Comparison of ENCODE assay signal across 9 cellular contexts in the genomic region with DNA sequence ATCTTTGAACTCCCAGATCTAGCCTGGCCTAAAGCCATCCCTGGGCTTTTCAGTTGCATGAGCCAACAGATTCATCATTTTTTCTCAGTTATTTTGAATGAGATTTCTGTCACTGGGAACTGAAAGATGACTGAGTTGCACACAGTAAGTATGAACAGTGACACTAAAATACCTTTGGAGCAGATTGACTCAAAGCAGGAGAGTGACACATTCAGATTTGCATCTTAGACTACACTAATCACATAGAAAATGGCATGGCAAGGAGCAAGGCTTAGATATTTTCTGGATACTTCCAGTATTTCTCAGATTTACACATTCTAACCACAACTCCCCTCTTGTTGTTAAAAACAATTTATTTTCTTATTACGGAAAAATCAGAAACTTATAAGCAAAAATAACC. TPM values are rescaled to one million over a fixed set of nuclear protein-coding genes. Genes with fewer than 3 reads are reported as not detected.
DNase-seq lines count a peak whose midpoint lies in the region; ATAC-seq and TF ChIP-seq lines count a peak whose summit lies in the region.
"Had no signal": no experiment of that assay in that cellular context is flagged by ENCODE, and none has a peak within 500 bp of the region (broad histone marks: within the 10 kb centered on the region; RNA-seq: fewer than 3 reads in every experiment).

No MANE protein-coding gene starts in this region.

- H3K27me3 Mint-ChIP-seq in activated B cell treated with CpG ODN at 0.5 μM for 24 hours: no peaks in the 10 kb centered on the region
- H3K27me3 Mint-ChIP-seq: IgD-negative memory B cell had no signal

- CTCF ChIA-PET in activated B cell treated with CpG ODN at 0.5 μM for 24 hours (lab: Charles Lee): interaction anchor here (1.5 kb wide), 1 partner anchor 67 kb away, joined by 4 read pairs; no protein-coding TSS in a partner anchor

- POLR2A ChIA-PET in activated B cell treated with CpG ODN at 0.5 μM for 24 hours (lab: Charles Lee): interaction anchor here (1.6 kb wide), 1 partner anchor 32 kb away, joined by 8 read pairs; a partner anchor contains a TSS

- intact Hi-C loops in activated B cell treated with CpG ODN at 0.5 μM for 24 hours (cut with micrococcal nuclease): loop anchor here (2.0 kb wide), 1 partner anchor 15 kb away; no protein-coding TSS in a partner anchor
- intact Hi-C loops in left cardiac atrium (cut with DNase I): no loop called here

- H3K27ac Mint-ChIP-seq in activated B cell treated with CpG ODN at 0.5 μM for 24 hours: peak overlapping the region; percentile 70
- H3K27ac Mint-ChIP-seq: IgD-negative memory B cell had no signal

- peaks cover 2% of the 10 kb centered on the region for H3K9me3 Mint-ChIP-seq in activated B cell treated with CpG ODN at 0.5 μM for 24 hours

- no peak for DNase-seq in activated B cell treated with CpG ODN at 0.5 μM for 24 hours
- DNase-seq in left cardiac atrium: no peak
- DNase-seq in NCI-H1092 (lab: John Stamatoyannopoulos, UW): no peak
- DNase-seq in COLO829 (ENCODE audit: low spot score): no peak
- DNase-seq in C1 segment of cervical spinal cord (lab: John Stamatoyannopoulos, UW): no peak

- ATAC-seq in GM18505 (IDR thresholded peaks at IDR 0.05; ENCODE audit: unreplicated experiment) (peak; percentile 89), GM19438 (IDR thresholded peaks at IDR 0.05; ENCODE audit: low read depth, unreplicated experiment) (peak; percentile 61), HG02973 (IDR thresholded peaks at IDR 0.05; ENCODE audit: unreplicated experiment) (peak; percentile 95), activated B cell treated with CpG ODN at 0.5 μM for 24 hours (ENCODE audit: low read depth) (peak; percentile 78), left cardiac atrium (no peak)

- H3K4me3 Mint-ChIP-seq in activated B cell treated with CpG ODN at 0.5 μM for 24 hours: peak overlapping the region; percentile 15
- H3K4me3 Mint-ChIP-seq: IgD-negative memory B cell had no signal

- H3K36me3 Mint-ChIP-seq in activated B cell treated with CpG ODN at 0.5 μM for 24 hours (ENCODE audit: low read depth): peaks cover 33% of the 10 kb centered on the region
- H3K36me3 Mint-ChIP-seq: IgD-negative memory B cell had no signal

- peaks cover 58% of the 10 kb centered on the region for H3K4me1 Mint-ChIP-seq in activated B cell treated with CpG ODN at 0.5 μM for 24 hours

- no peak for TF ChIP-seq POLR2A in GM18505 (IDR thresholded peaks at IDR 0.05; ENCODE audit: borderline replicate concordance, extremely low read depth, insufficient read depth, insufficient read length)

- TF ChIP-seq CTCF in activated B cell treated with CpG ODN at 0.5 μM for 24 hours (IDR thresholded peaks at IDR 0.05): no peak

RNA-seq across cellular contexts. Expression of a gene that starts 32.8 kb away (rescaled TPM):
- total RNA-seq in activated B cell treated with CpG ODN at 0.5 μM for 24 hours (140 and 165 TPM in 2 replicates), left cardiac atrium (100 to 1,000 TPM in 1 of 2 donors, 10 to 100 TPM in 1; 94.4 to 101 TPM)

RNA-seq across cellular contexts. Expression of a gene that starts 38.4 kb away (rescaled TPM):
- total RNA-seq in activated B cell treated with CpG ODN at 0.5 μM for 24 hours (63.2 and 65.5 TPM in 2 replicates), left cardiac atrium (1 to 10 TPM; 1.3 to 1.6 TPM)

Comparison
In these comparisons a context has a peak if more than half of its experiments do, and no peak if none do; other contexts are left out.
1. ATAC-seq: peak in GM18505 (single experiment), GM19438 (single experiment), HG02973 (single experiment) and activated B cell treated with CpG ODN at 0.5 μM for 24 hours (single experiment); none in left cardiac atrium (0 of 2).
2. RNA of a gene that starts 38.4 kb away (total RNA-seq): 63.2 to 65.5 TPM in activated B cell treated with CpG ODN at 0.5 μM for 24 hours; 1.3 to 1.6 TPM in left cardiac atrium; every median in the first group is over 10 times any median in the second.